1 cellular context compared by ENCODE assay signal in genomic region chr11:93526691-93527583, GRCh38.
A peak's percentile ranks its signal among the peaks of the same experiment; 100 is the strongest.
TF ChIP-seq lines count a peak whose summit lies in the region.

No MANE protein-coding gene starts in this region.

TF ChIP-seq in HepG2, 621 proteins besides CTCF, POLR2A, EP300 and RAD21:
- TF ChIP-seq ZBTB44 (CRISPR knock-in tag; IDR thresholded peaks at IDR 0.05), result no peak
- TF ChIP-seq ZNF256 (CRISPR knock-in tag; conservative IDR thresholded peaks at IDR 0.05), result no peak
- no peak for TF ChIP-seq GATAD1 (CRISPR knock-in tag; IDR thresholded peaks at IDR 0.05)
- peak; percentile 73 for TF ChIP-seq TBL1XR1 (IDR thresholded peaks at IDR 0.05; ENCODE audit: borderline replicate concordance, low read length, partially characterized antibody)
- TF ChIP-seq NFYB (CRISPR knock-in tag; IDR thresholded peaks at IDR 0.05), result no peak
- TF ChIP-seq SKI (IDR thresholded peaks at IDR 0.05; ENCODE audit: partially characterized antibody), result peak; percentile 88
- TF ChIP-seq ZNF329 (CRISPR knock-in tag; IDR thresholded peaks at IDR 0.05; ENCODE audit: low read depth), result no peak
- TF ChIP-seq MBD4 (IDR thresholded peaks at IDR 0.05; ENCODE audit: borderline replicate concordance, low read length), result no peak
- TF ChIP-seq TEAD2 (CRISPR knock-in tag; IDR thresholded peaks at IDR 0.05), result no peak
- peak; percentile 83 for TF ChIP-seq BCL6 (CRISPR knock-in tag; IDR thresholded peaks at IDR 0.05)
- TF ChIP-seq SKIL (CRISPR knock-in tag; IDR thresholded peaks at IDR 0.05; ENCODE audit: borderline replicate concordance), result peak; percentile 58; the same call in 1 of the 2 replicates
- TF ChIP-seq MEF2D (CRISPR knock-in tag; IDR thresholded peaks at IDR 0.05), result peak; percentile 55; the same call in 1 of the 2 replicates
- TF ChIP-seq ZBTB34 (CRISPR knock-in tag; IDR thresholded peaks at IDR 0.05), result 0 out of 2 replicates have a peak, but pooled peaks have one; percentile 54
- TF ChIP-seq NFIB (CRISPR knock-in tag; IDR thresholded peaks at IDR 0.05; ENCODE audit: borderline replicate concordance), result no peak
- TF ChIP-seq RXRB (CRISPR knock-in tag; IDR thresholded peaks at IDR 0.05; ENCODE audit: borderline replicate concordance), result peak; percentile 56; the same call in 1 of the 2 replicates
- no peak for TF ChIP-seq NR2F2 (IDR thresholded peaks at IDR 0.05; ENCODE audit: borderline replicate concordance, low read depth)
- no peak for TF ChIP-seq ZNF292 (CRISPR knock-in tag; IDR thresholded peaks at IDR 0.05; ENCODE audit: borderline replicate concordance, low read depth)
- TF ChIP-seq ZBTB7B (CRISPR knock-in tag; IDR thresholded peaks at IDR 0.05), result no peak
- TF ChIP-seq ZNF530 (CRISPR knock-in tag; IDR thresholded peaks at IDR 0.05; ENCODE audit: low read depth), result no peak
- peak; percentile 24; the same call in 1 of the 2 replicates for TF ChIP-seq ZFX (CRISPR knock-in tag; IDR thresholded peaks at IDR 0.05; ENCODE audit: low read depth)
- TF ChIP-seq MLLT10 (CRISPR knock-in tag; IDR thresholded peaks at IDR 0.05), result no peak
- TF ChIP-seq RARA (CRISPR knock-in tag; IDR thresholded peaks at IDR 0.05), result peak; percentile 59
- no peak for TF ChIP-seq CAMTA2 (CRISPR knock-in tag; IDR thresholded peaks at IDR 0.05; ENCODE audit: borderline replicate concordance)
- peak; percentile 67 for TF ChIP-seq HNF4A (CRISPR knock-in tag; IDR thresholded peaks at IDR 0.05)
- TF ChIP-seq RNF2 (conservative IDR thresholded peaks at IDR 0.05; ENCODE audit: low read depth), result no peak
